ENCODE assay signal across 8 cellular contexts in genomic region chr7:39709768-39710291, GRCh38.
DNase-seq lines count a peak whose midpoint lies in the region; ATAC-seq and TF ChIP-seq lines count a peak whose summit lies in the region.

No MANE protein-coding gene starts in this region.

- peak; percentile 46 for DNase-seq in Karpas-422
- DNase-seq in choroid plexus epithelial cell (ENCODE audit: low read depth), result peak; percentile 81
- DNase-seq in omental fat pad (ENCODE audit: low spot score), result no peak
- DNase-seq in NCI-H774 (lab: John Stamatoyannopoulos, UW), result no peak
- no peak for DNase-seq in AML-193 (lab: John Stamatoyannopoulos, UW)
- DNase-seq in KBM-7, result no peak

- no peaks in the 10 kb centered on the region for H3K27me3 ChIP-seq in Karpas-422 (ENCODE audit: low read length)

- ATAC-seq in GM19372 (IDR thresholded peaks at IDR 0.05; ENCODE audit: low read depth, unreplicated experiment) (peak; percentile 66), omental fat pad (ENCODE audit: low FRiP score) (peak; percentile 71), HG03159 (IDR thresholded peaks at IDR 0.05; ENCODE audit: unreplicated experiment) (no peak)

- H2AFZ ChIP-seq in Karpas-422 (ENCODE audit: low read length), result no peak overlapping the region

- in situ Hi-C loops in KBM-7 (cut with MboI; ENCODE audit: low pct_unique_long_range_greater_than_20kb, low sequenced_read_pairs), result no loop called here

- peaks cover 2% of the 10 kb centered on the region; the same call in 1 of the 2 replicates for H3K36me3 ChIP-seq in Karpas-422 (ENCODE audit: insufficient read depth, low read length)

- H3K4me1 ChIP-seq in Karpas-422 (ENCODE audit: low read length), result peaks cover 16% of the 10 kb centered on the region

- H3K9me2 ChIP-seq in Karpas-422 (replicated peaks; ENCODE audit: insufficient read depth, low read length), result no peaks in the 10 kb centered on the region

- H3K4me2 ChIP-seq in Karpas-422 (ENCODE audit: low read depth, low read length, poor library complexity, severe bottlenecking), result peak overlapping the region; percentile 23

- peaks cover 2% of the 10 kb centered on the region; the same call in 1 of the 2 replicates for H3K9me3 ChIP-seq in Karpas-422 (ENCODE audit: low read length)

- H3K4me3 ChIP-seq in Karpas-422 (ENCODE audit: low read length) (no peak overlapping the region), choroid plexus epithelial cell (ENCODE audit: low read depth, low read length) (no peak overlapping the region)

- TF ChIP-seq CTCF in choroid plexus epithelial cell (conservative IDR thresholded peaks at IDR 0.05; ENCODE audit: low read depth, low read length) (no peak), omental fat pad (IDR thresholded peaks at IDR 0.05) (no peak)

- no peaks in the 10 kb centered on the region for H4K20me1 ChIP-seq in Karpas-422 (ENCODE audit: insufficient read depth, low read depth, low read length)

- no peaks in the 10 kb centered on the region for H3K79me2 ChIP-seq in Karpas-422 (ENCODE audit: low read length)

- H3K27ac ChIP-seq in Karpas-422 (ENCODE audit: low read length), result no peak overlapping the region

- H3K9ac ChIP-seq in Karpas-422 (ENCODE audit: low read length), result no peak overlapping the region

Comparison
In these comparisons a context has a peak if more than half of its experiments do, and no peak if none do; other contexts are left out.
1. DNase-seq: peak in Karpas-422 (single experiment) and choroid plexus epithelial cell (single experiment); none in omental fat pad (single experiment), NCI-H774 (single experiment), AML-193 (0 of 2) and KBM-7 (single experiment).